Comparison of ENCODE assay signal across 29 cellular contexts in genomic region chr7:128731184-128731583, GRCh38. TPM values are rescaled to one million over a fixed set of nuclear protein-coding genes. Genes with fewer than 3 reads are reported as not detected.
"Had no signal": no experiment of that assay in that cellular context is flagged by ENCODE, and none has a peak within 500 bp of the region (broad histone marks: within the 10 kb centered on the region; RNA-seq: fewer than 3 reads in every experiment).

No MANE protein-coding gene starts in this region.

- H3K4me3 Mint-ChIP-seq: dendritic cell treated with granulocyte-macrophage colony-stimulating factor and Interleukin-4, amounts not matched to agents 40 ng/mL and 50 ng/mL, for 4 days; mesothelial cell of epicardium; naive thymus-derived CD4-positive, alpha-beta T cell; nephron; stimulated activated effector memory CD8-positive, alpha-beta T cell treated with anti-CD3 and anti-CD28 coated beads, Interleukin-12 subunit alpha, Interleukin-12 subunit beta, amount 100 ng/mL, for 72 hours had no signal

- H3K9me3 Mint-ChIP-seq: dendritic cell treated with granulocyte-macrophage colony-stimulating factor and Interleukin-4, amounts not matched to agents 40 ng/mL and 50 ng/mL, for 4 days; mesothelial cell of epicardium; nephron; stimulated activated effector memory CD8-positive, alpha-beta T cell treated with anti-CD3 and anti-CD28 coated beads, Interleukin-12 subunit alpha, Interleukin-12 subunit beta, amount 100 ng/mL, for 72 hours had no signal

- DNase-seq: effector memory CD4-positive, alpha-beta T cell; erythroblast; esophagus squamous epithelium; foreskin melanocyte; glutamatergic neuron; heart right ventricle; hippocampal formation; left cardiac atrium; left lung; mesenchymal stem cell; mucosa of descending colon; naive thymus-derived CD4-positive, alpha-beta T cell; occipital lobe; ovary; posterior cingulate gyrus; psoas muscle; right cardiac atrium; sigmoid colon; stimulated activated CD4-positive, alpha-beta T cell treated with anti-CD3 and anti-CD28 coated beads, Interleukin-2, amount 100 ng/mL, for 24 hours; stimulated activated CD4-positive, alpha-beta T cell treated with anti-CD3 and anti-CD28 coated beads, Interleukin-4, amount 100 ng/mL, for 24 hours; stimulated activated naive CD4-positive, alpha-beta T cell treated with Interleukin-2 at 50 U/mL for 16 hours; stomach; thyroid gland; trophoblast cell had no signal

- H3K36me3 ChIP-seq: esophagus squamous epithelium, heart right ventricle, left lung, ovary, sigmoid colon, stomach, thyroid gland, vagina had no signal

- H3K9me3 ChIP-seq: esophagus squamous epithelium, heart right ventricle, left lung, mucosa of descending colon, ovary, psoas muscle, sigmoid colon, stomach, thyroid gland, vagina had no signal

- H3K4me3 ChIP-seq: esophagus squamous epithelium, heart right ventricle, left lung, mucosa of descending colon, ovary, psoas muscle, sigmoid colon, stomach, thyroid gland, vagina had no signal

- H3K4me1 ChIP-seq: esophagus squamous epithelium, left lung, psoas muscle, sigmoid colon, stomach, thyroid gland, vagina had no signal

- H3K27me3 ChIP-seq: left lung, ovary, sigmoid colon, thyroid gland, vagina had no signal

- H3K27ac Mint-ChIP-seq: dendritic cell treated with granulocyte-macrophage colony-stimulating factor and Interleukin-4, amounts not matched to agents 40 ng/mL and 50 ng/mL, for 4 days; mesothelial cell of epicardium; naive thymus-derived CD4-positive, alpha-beta T cell; nephron; stimulated activated effector memory CD8-positive, alpha-beta T cell treated with anti-CD3 and anti-CD28 coated beads, Interleukin-12 subunit alpha, Interleukin-12 subunit beta, amount 100 ng/mL, for 72 hours had no signal

- H3K4me1 Mint-ChIP-seq: naive thymus-derived CD4-positive, alpha-beta T cell; stimulated activated effector memory CD8-positive, alpha-beta T cell treated with anti-CD3 and anti-CD28 coated beads, Interleukin-12 subunit alpha, Interleukin-12 subunit beta, amount 100 ng/mL, for 72 hours had no signal

- H3K36me3 Mint-ChIP-seq: mesothelial cell of epicardium; naive thymus-derived CD4-positive, alpha-beta T cell; stimulated activated effector memory CD8-positive, alpha-beta T cell treated with anti-CD3 and anti-CD28 coated beads, Interleukin-12 subunit alpha, Interleukin-12 subunit beta, amount 100 ng/mL, for 72 hours had no signal

- ATAC-seq: heart right ventricle; left cardiac atrium; left lung; mucosa of descending colon; naive thymus-derived CD4-positive, alpha-beta T cell; psoas muscle; right cardiac atrium; stimulated activated effector memory CD8-positive, alpha-beta T cell treated with anti-CD3 and anti-CD28 coated beads, Interleukin-12 subunit alpha, Interleukin-12 subunit beta, amount 100 ng/mL, for 72 hours had no signal

- H3K27ac ChIP-seq: esophagus squamous epithelium, heart right ventricle, left lung, ovary, psoas muscle, sigmoid colon, stomach, thyroid gland, vagina had no signal

RNA-seq across cellular contexts. Expression of gene OPN1SW, which starts 44.4 kb away (rescaled TPM):
- polyA plus RNA-seq: heart right ventricle; naive thymus-derived CD4-positive, alpha-beta T cell; ovary; right cardiac atrium; sigmoid colon; stomach had no signal

RNA-seq across cellular contexts. Expression of gene GARIN1A, which starts 59.1 kb away (rescaled TPM):
- polyA plus RNA-seq: naive thymus-derived CD4-positive, alpha-beta T cell had no signal
